1 cellular context compared by ENCODE assay signal in the genomic region with DNA sequence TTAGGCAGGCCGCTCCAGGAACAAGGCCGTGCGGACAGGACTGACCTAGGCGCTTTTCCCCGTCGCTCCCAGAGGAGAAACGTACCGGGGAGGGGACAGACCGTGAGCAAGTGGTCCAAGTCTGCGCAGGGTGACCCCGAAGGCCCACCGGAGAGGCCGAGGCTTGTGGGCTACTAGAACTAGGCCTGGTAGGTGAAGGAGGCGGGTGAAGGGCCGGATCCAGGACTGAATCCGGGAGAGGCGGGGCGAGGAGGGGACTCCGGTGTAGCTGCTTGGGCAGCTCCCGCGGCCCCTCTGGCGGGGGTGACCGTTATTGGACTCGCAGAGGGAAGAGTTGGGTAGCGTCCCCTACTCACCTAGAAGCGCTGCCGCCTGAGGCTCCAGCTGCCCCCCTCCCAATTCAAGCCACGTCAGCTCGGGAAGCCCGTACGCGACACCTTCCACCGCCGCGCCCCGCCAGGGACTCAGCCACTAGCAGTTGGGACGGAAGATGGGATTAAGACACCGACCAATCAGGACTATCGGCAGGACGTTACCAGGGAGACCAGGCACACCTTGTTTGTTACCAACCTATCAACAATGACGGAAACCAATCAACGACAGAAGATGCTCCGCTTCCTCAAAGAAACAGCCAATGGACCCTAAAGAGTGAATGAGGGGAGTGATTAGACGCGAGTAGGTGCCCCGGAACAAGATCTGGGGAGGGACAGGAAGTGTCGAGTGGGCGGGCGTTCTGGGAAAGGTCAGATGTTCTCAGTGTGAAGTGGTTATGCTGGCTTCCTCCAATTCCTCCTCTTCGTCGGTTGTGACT.
TF ChIP-seq lines count a peak whose summit lies in the region.

Gene GOLGB1 (minus strand): TSS at position 466 of the 811 bp plus-strand sequence. CDS start 18,770 bp downstream, outside the sequence.

TF ChIP-seq in HepG2, 621 proteins besides CTCF, POLR2A, EP300 and RAD21 (continued from another document and continues in another):
- TF ChIP-seq BCL3 (CRISPR knock-in tag; IDR thresholded peaks at IDR 0.05) (no peak), REL (CRISPR knock-in tag; conservative IDR thresholded peaks at IDR 0.05) (peak; percentile 74; the same call in 1 of the 2 replicates), ZNF263 (CRISPR knock-in tag; IDR thresholded peaks at IDR 0.05) (peak; percentile 38; the same call in 1 of the 2 replicates), ZNF558 (CRISPR knock-in tag; IDR thresholded peaks at IDR 0.05; ENCODE audit: borderline replicate concordance) (peak; percentile 74; the same call in 1 of the 2 replicates), ZNF772 (CRISPR knock-in tag; IDR thresholded peaks at IDR 0.05) (0 out of 2 replicates have a peak, but pooled peaks have one; percentile 28), FOXA3 (CRISPR knock-in tag; IDR thresholded peaks at IDR 0.05) (peak; percentile 70), ZNF33B (CRISPR knock-in tag; IDR thresholded peaks at IDR 0.05) (no peak), MXD4 (CRISPR knock-in tag; IDR thresholded peaks at IDR 0.05) (peak; percentile 43; the same call in 1 of the 2 replicates), FOXJ3 (CRISPR knock-in tag; IDR thresholded peaks at IDR 0.05; ENCODE audit: borderline replicate concordance) (peak; percentile 44), MAFF (IDR thresholded peaks at IDR 0.05; ENCODE audit: low read depth, low read length) (peak; percentile 26; the same call in 1 of the 2 replicates), ZFP91 (CRISPR knock-in tag; IDR thresholded peaks at IDR 0.05; ENCODE audit: borderline replicate concordance) (peak; percentile 84), ZNF20 (CRISPR knock-in tag; IDR thresholded peaks at IDR 0.05) (no peak), ZNF251 (CRISPR knock-in tag; IDR thresholded peaks at IDR 0.05) (peak; percentile 89; the same call in 1 of the 2 replicates), MIER3 (CRISPR knock-in tag; IDR thresholded peaks at IDR 0.05; ENCODE audit: borderline replicate concordance) (peak; percentile 68; the same call in 1 of the 2 replicates), ATF7-NPFF (CRISPR knock-in tag; IDR thresholded peaks at IDR 0.05; ENCODE audit: low read depth) (no peak; the same call in 1 of the 2 replicates), ZNF318 (CRISPR knock-in tag; IDR thresholded peaks at IDR 0.05) (no peak), HMG20A (CRISPR knock-in tag; IDR thresholded peaks at IDR 0.05; ENCODE audit: borderline replicate concordance) (no peak), SMAD3 (CRISPR knock-in tag; IDR thresholded peaks at IDR 0.05) (no peak; the same call in 1 of the 2 replicates), ZNF577 (CRISPR knock-in tag; IDR thresholded peaks at IDR 0.05; ENCODE audit: borderline replicate concordance, low read depth) (no peak), ZNF780A (CRISPR knock-in tag; IDR thresholded peaks at IDR 0.05) (peak; percentile 64; the same call in 1 of the 2 replicates), BHLHE40 (IDR thresholded peaks at IDR 0.05; ENCODE audit: low read length) (0 out of 2 replicates have a peak, but pooled peaks have one; percentile 32), MIER2 (CRISPR knock-in tag; IDR thresholded peaks at IDR 0.05) (no peak; the same call in 1 of the 2 replicates), KAT7 (CRISPR knock-in tag; IDR thresholded peaks at IDR 0.05; ENCODE audit: borderline replicate concordance) (no peak; the same call in 1 of the 2 replicates), LBX2 (CRISPR knock-in tag; IDR thresholded peaks at IDR 0.05; ENCODE audit: borderline replicate concordance) (no peak), ZNF770 (CRISPR knock-in tag; IDR thresholded peaks at IDR 0.05) (peak; percentile 62)
- TF ChIP-seq, protein P1, sequence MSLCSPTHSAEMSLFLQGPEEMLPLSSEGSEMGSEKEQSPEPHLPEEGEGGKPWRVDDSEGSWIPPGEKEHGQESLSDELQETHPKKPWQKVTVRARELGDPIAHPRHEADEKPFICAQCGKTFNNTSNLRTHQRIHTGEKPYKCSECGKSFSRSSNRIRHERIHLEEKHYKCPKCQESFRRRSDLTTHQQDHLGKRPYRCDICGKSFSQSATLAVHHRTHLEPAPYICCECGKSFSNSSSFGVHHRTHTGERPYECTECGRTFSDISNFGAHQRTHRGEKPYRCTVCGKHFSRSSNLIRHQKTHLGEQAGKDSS (CRISPR knock-in tag; IDR thresholded peaks at IDR 0.05; ENCODE audit: borderline replicate concordance, low read depth): no peak
- TF ChIP-seq, protein P2, sequence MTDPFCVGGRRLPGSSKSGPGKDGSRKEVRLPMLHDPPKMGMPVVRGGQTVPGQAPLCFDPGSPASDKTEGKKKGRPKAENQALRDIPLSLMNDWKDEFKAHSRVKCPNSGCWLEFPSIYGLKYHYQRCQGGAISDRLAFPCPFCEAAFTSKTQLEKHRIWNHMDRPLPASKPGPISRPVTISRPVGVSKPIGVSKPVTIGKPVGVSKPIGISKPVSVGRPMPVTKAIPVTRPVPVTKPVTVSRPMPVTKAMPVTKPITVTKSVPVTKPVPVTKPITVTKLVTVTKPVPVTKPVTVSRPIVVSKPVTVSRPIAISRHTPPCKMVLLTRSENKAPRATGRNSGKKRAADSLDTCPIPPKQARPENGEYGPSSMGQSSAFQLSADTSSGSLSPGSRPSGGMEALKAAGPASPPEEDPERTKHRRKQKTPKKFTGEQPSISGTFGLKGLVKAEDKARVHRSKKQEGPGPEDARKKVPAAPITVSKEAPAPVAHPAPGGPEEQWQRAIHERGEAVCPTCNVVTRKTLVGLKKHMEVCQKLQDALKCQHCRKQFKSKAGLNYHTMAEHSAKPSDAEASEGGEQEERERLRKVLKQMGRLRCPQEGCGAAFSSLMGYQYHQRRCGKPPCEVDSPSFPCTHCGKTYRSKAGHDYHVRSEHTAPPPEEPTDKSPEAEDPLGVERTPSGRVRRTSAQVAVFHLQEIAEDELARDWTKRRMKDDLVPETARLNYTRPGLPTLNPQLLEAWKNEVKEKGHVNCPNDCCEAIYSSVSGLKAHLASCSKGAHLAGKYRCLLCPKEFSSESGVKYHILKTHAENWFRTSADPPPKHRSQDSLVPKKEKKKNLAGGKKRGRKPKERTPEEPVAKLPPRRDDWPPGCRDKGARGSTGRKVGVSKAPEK (CRISPR knock-in tag; IDR thresholded peaks at IDR 0.05; ENCODE audit: borderline replicate concordance): no peak
- TF ChIP-seq, protein P3, sequence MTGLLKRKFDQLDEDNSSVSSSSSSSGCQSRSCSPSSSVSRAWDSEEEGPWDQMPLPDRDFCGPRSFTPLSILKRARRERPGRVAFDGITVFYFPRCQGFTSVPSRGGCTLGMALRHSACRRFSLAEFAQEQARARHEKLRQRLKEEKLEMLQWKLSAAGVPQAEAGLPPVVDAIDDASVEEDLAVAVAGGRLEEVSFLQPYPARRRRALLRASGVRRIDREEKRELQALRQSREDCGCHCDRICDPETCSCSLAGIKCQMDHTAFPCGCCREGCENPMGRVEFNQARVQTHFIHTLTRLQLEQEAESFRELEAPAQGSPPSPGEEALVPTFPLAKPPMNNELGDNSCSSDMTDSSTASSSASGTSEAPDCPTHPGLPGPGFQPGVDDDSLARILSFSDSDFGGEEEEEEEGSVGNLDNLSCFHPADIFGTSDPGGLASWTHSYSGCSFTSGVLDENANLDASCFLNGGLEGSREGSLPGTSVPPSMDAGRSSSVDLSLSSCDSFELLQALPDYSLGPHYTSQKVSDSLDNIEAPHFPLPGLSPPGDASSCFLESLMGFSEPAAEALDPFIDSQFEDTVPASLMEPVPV (CRISPR knock-in tag; IDR thresholded peaks at IDR 0.05): no peak
